8 cellular contexts compared by ENCODE assay signal in the genomic region with DNA sequence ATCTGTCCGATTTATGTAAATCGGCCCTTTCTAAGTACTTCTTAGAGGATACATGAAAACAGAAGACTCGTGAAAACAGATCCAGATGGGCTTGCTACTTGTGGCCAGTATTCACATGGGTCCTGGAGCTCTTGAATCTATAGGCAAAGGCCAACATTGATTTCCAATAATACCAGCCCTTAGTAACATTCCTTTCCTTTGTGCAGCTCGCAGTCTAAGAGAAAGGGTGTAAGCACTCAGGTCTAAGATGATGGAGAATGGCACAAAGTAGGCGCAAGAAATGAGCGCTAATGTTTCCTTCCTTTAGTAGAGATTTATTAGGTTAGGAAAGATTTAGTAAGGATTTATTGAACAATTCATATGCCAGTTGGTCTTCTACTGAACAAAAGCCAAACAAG. TPM values are rescaled to one million over a fixed set of nuclear protein-coding genes. Genes with fewer than 3 reads are reported as not detected.
DNase-seq lines count a peak whose midpoint lies in the region; ATAC-seq and TF ChIP-seq lines count a peak whose summit lies in the region.

No MANE protein-coding gene starts in this region.

- no peaks in the 10 kb centered on the region for H3K36me3 ChIP-seq in H7 (replicated peaks; ENCODE audit: control insufficient read depth, insufficient read depth, low read length)
- no peaks in the 10 kb centered on the region for H3K36me3 ChIP-seq in rectal smooth muscle tissue (ENCODE audit: control insufficient read depth, insufficient read depth, low read length)

- H3K27ac ChIP-seq in 22Rv1 (peak overlapping the region; percentile 84), rectal smooth muscle tissue (ENCODE audit: low read depth, low read length) (peak overlapping the region; percentile 81)

- peaks cover 2% of the 10 kb centered on the region for H3K4me1 ChIP-seq in rectal smooth muscle tissue (ENCODE audit: control insufficient read depth, insufficient read depth, low read length)

- peak overlapping the region; percentile 82 for H3K4me3 ChIP-seq in H7 (ENCODE audit: insufficient read depth, low read depth, low read length)
- H3K4me3 ChIP-seq in fibroblast of pulmonary artery (replicated peaks; ENCODE audit: low read depth, low read length), result peak overlapping the region; percentile 70
- H3K4me3 ChIP-seq in rectal smooth muscle tissue (ENCODE audit: low read length), result peak overlapping the region; percentile 96

- DNase-seq in H7, result no peak
- DNase-seq in T-cell, result peak in 4 of 34 experiments; percentile 0 to 9 (median 1)
- DNase-seq in fibroblast of pulmonary artery (ENCODE audit: low read depth), result no peak
- DNase-seq in GDM1 (lab: John Stamatoyannopoulos, UW), result no peak
- DNase-seq in NCI-H2107 (lab: John Stamatoyannopoulos, UW), result no peak
- DNase-seq in SKM-1 treated with dmso at 0.1 percent for 144 hours (lab: John Stamatoyannopoulos, UW; ENCODE audit: unreplicated experiment), result no peak

- no peaks in the 10 kb centered on the region for H3K27me3 Mint-ChIP-seq in T-cell

- TF ChIP-seq CTCF in 22Rv1 (IDR thresholded peaks at IDR 0.05) (no peak), fibroblast of pulmonary artery (IDR thresholded peaks at IDR 0.05; ENCODE audit: low read length, missing control alignments) (no peak)

- H3K4me1 Mint-ChIP-seq in T-cell, result peaks cover 29 to 50% (median 38%) of the 10 kb centered on the region in 3 donors

- H3K9me3 Mint-ChIP-seq in T-cell, result no peaks in the 10 kb centered on the region

- H3K27me3 ChIP-seq in H7 (ENCODE audit: control insufficient read depth, insufficient read depth, low read length) (no peaks in the 10 kb centered on the region), rectal smooth muscle tissue (ENCODE audit: control insufficient read depth, insufficient read depth, low read length) (no peaks in the 10 kb centered on the region)

- POLR2A ChIA-PET in T-cell (lab: Charles Lee), result interaction anchor here in 1 of 2 donors (0.6 kb wide), 1 partner anchor 638 kb away, joined by 7 read pairs; no protein-coding TSS in a partner anchor

- H3K4me3 Mint-ChIP-seq in T-cell, result peak overlapping the region; percentile 86 to 93 (median 86)

- ATAC-seq in T-cell (replicated peaks in 1 of 4), result no peak

- H3K36me3 Mint-ChIP-seq in T-cell, result no peaks in the 10 kb centered on the region

- peak overlapping the region; percentile 99 to 100 for H3K27ac Mint-ChIP-seq in T-cell

- CTCF ChIA-PET in T-cell (lab: Charles Lee), result interaction anchor here in 1 of 2 donors (1.6 kb wide), 1 partner anchor 53 kb away, joined by 3 read pairs; no protein-coding TSS in a partner anchor

- H3K9ac ChIP-seq in rectal smooth muscle tissue (ENCODE audit: low read length), result no peak overlapping the region

RNA-seq across cellular contexts. Expression of a gene that starts 0.6 kb away (rescaled TPM):
- not detected in 2 replicates for total RNA-seq in H7 (2014; rRNA removed; shearing (Covaris generic))
- total RNA-seq in T-cell, result not detected

RNA-seq across cellular contexts. Expression of a gene that starts 0.6 kb away (rescaled TPM):
- total RNA-seq in H7 (2014; rRNA removed; shearing (Covaris generic)), result not detected in 2 replicates
- not detected for total RNA-seq in T-cell
